Comparison of ENCODE assay signal across 16 cellular contexts in the genomic region with DNA sequence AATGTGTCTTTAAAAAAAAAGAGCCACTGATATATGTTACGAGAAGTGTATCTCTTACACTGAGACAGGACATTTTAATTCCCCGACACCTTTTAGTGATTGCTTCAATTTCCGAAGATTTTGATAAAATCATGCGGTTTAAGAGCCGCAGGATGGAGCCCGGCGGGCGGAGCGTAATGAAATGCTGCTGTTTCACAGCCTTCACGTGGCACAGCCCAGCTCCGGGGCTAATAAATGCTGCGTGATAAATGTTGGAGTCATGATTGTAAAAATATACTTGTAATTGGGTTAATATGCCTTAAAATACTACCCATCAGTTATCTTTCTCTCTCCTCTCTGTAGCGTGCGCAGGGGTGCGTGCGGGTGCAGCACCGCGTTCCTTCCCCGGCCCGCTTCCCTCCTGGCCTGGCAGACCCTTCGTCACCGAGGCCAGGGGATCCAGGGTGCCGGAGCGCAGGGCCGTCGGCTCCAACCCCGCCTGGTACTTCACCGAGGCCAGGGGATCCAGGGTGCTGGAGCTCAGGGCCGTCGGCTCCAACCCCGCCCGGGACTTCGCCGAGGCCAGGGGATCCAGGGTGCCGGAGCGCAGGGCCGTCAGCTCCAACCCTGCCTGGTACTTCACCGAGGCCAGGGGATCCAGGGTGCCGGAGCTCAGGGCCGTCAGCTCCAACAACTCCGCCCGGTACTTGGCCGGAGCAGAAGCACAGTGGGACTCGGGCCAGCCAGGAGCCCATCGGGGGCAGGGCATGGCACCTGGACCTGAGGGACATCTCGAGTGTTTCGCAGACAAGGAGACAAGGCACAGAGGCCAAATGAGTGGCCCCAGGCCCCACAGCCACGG.
"Had no signal": no experiment of that assay in that cellular context is flagged by ENCODE, and none has a peak within 500 bp of the region (broad histone marks: within the 10 kb centered on the region; RNA-seq: fewer than 3 reads in every experiment).

No MANE protein-coding gene starts in this region.

- H3K4me1 ChIP-seq: tibial artery had no signal

- H3K36me3 ChIP-seq: neural progenitor cell, ovary, tibial artery had no signal

- H3K27ac ChIP-seq: neural progenitor cell, ovary, tibial artery had no signal

- H3K27me3 ChIP-seq: neural progenitor cell, ovary had no signal

- H3K9me3 ChIP-seq: ovary, tibial artery had no signal

- ATAC-seq: activated CD4-positive, CD25-positive, alpha-beta regulatory T cell treated with anti-CD3 and anti-CD28 coated beads, Interleukin-2, amount 50 U/mL, for 24 hours; activated T-cell treated with anti-CD3 and anti-CD28 coated beads, Interleukin-2, amount 50 U/mL, for 72 hours; left lobe of liver had no signal

- H3K4me3 ChIP-seq: neural progenitor cell, ovary, tibial artery had no signal

- DNase-seq: activated CD4-positive, alpha-beta T cell treated with anti-CD3 and anti-CD28 coated beads, Interleukin-2, amount 10 ng/mL, durations not matched to agents 7 days and 5 days; activated effector memory CD4-positive, alpha-beta T cell treated with anti-CD3 and anti-CD28 coated beads, Interleukin-2, amount 50 U/mL, for 16 hours; activated T-cell treated with anti-CD3 and anti-CD28 coated beads, Interleukin-2, amount 50 U/mL, for 72 hours; dermis blood vessel endothelial cell; effector memory CD4-positive, alpha-beta T cell; foreskin fibroblast; hippocampal formation; islet precursor cell; naive B cell; ovary; stimulated activated naive CD4-positive, alpha-beta T cell treated with Interleukin-2 at 50 U/mL for 16 hours; substantia nigra; tibial artery had no signal
